In genomic region chr11:102495161-102496042, GRCh38 we compare ENCODE assay signal across 8 cellular contexts. TPM values are rescaled to one million over a fixed set of nuclear protein-coding genes. Genes with fewer than 3 reads are reported as not detected.
DNase-seq lines count a peak whose midpoint lies in the region; ATAC-seq and TF ChIP-seq lines count a peak whose summit lies in the region.

No MANE protein-coding gene starts in this region.

- H3K36me3 Mint-ChIP-seq in activated CD4-positive, alpha-beta memory T cell treated with anti-CD3 and anti-CD28 coated beads for 36 hours = no peaks in the 10 kb centered on the region
- no peaks in the 10 kb centered on the region for H3K36me3 Mint-ChIP-seq in nephron (ENCODE audit: low read depth)

- intact Hi-C loops in activated CD4-positive, alpha-beta memory T cell treated with anti-CD3 and anti-CD28 coated beads for 36 hours (cut with micrococcal nuclease) = loop anchor here (1.0 to 2.0 kb wide), 9 partner anchors 43 to 207 kb away; partner anchors contain the start of gene TMEM123

- no peaks in the 10 kb centered on the region for H3K9me3 Mint-ChIP-seq in activated CD4-positive, alpha-beta memory T cell treated with anti-CD3 and anti-CD28 coated beads for 36 hours
- H3K9me3 Mint-ChIP-seq in nephron = no peaks in the 10 kb centered on the region

- peaks cover 7% of the 10 kb centered on the region for H3K27me3 Mint-ChIP-seq in activated CD4-positive, alpha-beta memory T cell treated with anti-CD3 and anti-CD28 coated beads for 36 hours
- H3K27me3 Mint-ChIP-seq in nephron (ENCODE audit: low read depth) = peaks cover 5% of the 10 kb centered on the region

- peaks cover 18% of the 10 kb centered on the region for H3K4me1 Mint-ChIP-seq in activated CD4-positive, alpha-beta memory T cell treated with anti-CD3 and anti-CD28 coated beads for 36 hours (ENCODE audit: low read depth)
- H3K4me1 Mint-ChIP-seq in nephron = peaks cover 5% of the 10 kb centered on the region

- POLR2A ChIA-PET in activated CD4-positive, alpha-beta memory T cell treated with anti-CD3 and anti-CD28 coated beads for 36 hours (lab: Charles Lee) = interaction anchor here (1.1 kb wide), 1 partner anchor 19 kb away, joined by 3 read pairs; no protein-coding TSS in a partner anchor

- H3K4me3 Mint-ChIP-seq in activated CD4-positive, alpha-beta memory T cell treated with anti-CD3 and anti-CD28 coated beads for 36 hours = no peak overlapping the region
- no peak overlapping the region for H3K4me3 Mint-ChIP-seq in nephron

- DNase-seq in EL = peak; percentile 82
- DNase-seq in NCI-H446 treated with DMSO at 0.1 percent for 48 hours (lab: John Stamatoyannopoulos, UW) = peak; percentile 61
- DNase-seq in activated CD4-positive, alpha-beta memory T cell treated with anti-CD3 and anti-CD28 coated beads for 36 hours = peak; percentile 22
- peak; percentile 96 for DNase-seq in fibroblast of peridontal ligament (ENCODE audit: extremely low read depth)
- no peak for DNase-seq in NK-92 (lab: John Stamatoyannopoulos, UW; ENCODE audit: unreplicated experiment)

- ATAC-seq in GM19467 (IDR thresholded peaks at IDR 0.05; ENCODE audit: unreplicated experiment) (peak; percentile 67), HG03469 (IDR thresholded peaks at IDR 0.05; ENCODE audit: unreplicated experiment) (peak; percentile 89)

- peak; percentile 63 to 73 (median 66) for TF ChIP-seq CTCF in nephron (IDR thresholded peaks at IDR 0.05; ENCODE audit: unreplicated experiment in 3 of 3)

- CTCF ChIA-PET in activated CD4-positive, alpha-beta memory T cell treated with anti-CD3 and anti-CD28 coated beads for 36 hours (lab: Charles Lee) = interaction anchor here (0.7 to 1.8 kb wide), 48 partner anchors 10 to 299 kb away, joined by 3 to 66 read pairs (median 4); no protein-coding TSS in a partner anchor

- H3K27ac Mint-ChIP-seq in activated CD4-positive, alpha-beta memory T cell treated with anti-CD3 and anti-CD28 coated beads for 36 hours = no peak overlapping the region
- no peak overlapping the region for H3K27ac Mint-ChIP-seq in nephron

RNA-seq across cellular contexts. Expression of gene MMP7, which starts 35.1 kb away (rescaled TPM):
- total RNA-seq in activated CD4-positive, alpha-beta memory T cell treated with anti-CD3 and anti-CD28 coated beads for 36 hours = not detected

RNA-seq across cellular contexts. Expression of gene TMEM123, which starts 42.8 kb away (rescaled TPM):
- 100 to 1,000 TPM; 175 to 180 TPM for total RNA-seq in activated CD4-positive, alpha-beta memory T cell treated with anti-CD3 and anti-CD28 coated beads for 36 hours
